Comparison of ENCODE assay signal across 9 cellular contexts in the genomic region with DNA sequence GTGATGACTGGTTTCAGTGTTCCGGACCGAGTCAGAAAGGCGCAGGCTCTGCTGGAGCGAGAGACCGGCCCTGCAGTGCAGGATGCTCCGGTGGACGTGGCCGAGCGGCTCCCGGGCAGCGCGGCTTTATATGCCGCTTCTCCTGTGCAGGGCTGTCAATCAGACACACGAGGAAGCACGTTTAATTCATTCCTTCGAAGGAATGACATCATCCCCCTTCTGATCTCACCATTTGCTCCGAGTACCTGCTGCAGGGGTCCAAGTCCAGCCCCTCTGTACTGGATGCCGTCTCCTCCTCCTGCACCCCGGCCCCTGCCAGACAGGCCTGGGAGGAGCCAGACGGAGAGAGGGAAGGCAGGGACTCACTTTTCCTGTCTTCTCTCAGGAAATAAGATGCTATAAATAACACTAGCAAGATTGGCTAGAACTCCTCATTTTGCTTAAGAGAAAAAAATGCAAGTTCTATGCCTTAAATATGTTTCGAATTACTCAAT. TPM values are rescaled to one million over a fixed set of nuclear protein-coding genes. Genes with fewer than 3 reads are reported as not detected.
DNase-seq lines count a peak whose midpoint lies in the region; ATAC-seq lines count a peak whose summit lies in the region.
"Had no signal": no experiment of that assay in that cellular context is flagged by ENCODE, and none has a peak within 500 bp of the region (broad histone marks: within the 10 kb centered on the region; RNA-seq: fewer than 3 reads in every experiment).

A gene (minus strand): TSS at position 102 of the 494 bp plus-strand sequence. CDS start 3,062 bp downstream, outside the sequence.

- H3K36me3 ChIP-seq in ES-I3 (ENCODE audit: insufficient read depth, low read length) (no peaks in the 10 kb centered on the region), iPS-15b (ENCODE audit: control insufficient read depth, insufficient read depth, low read length) (no peaks in the 10 kb centered on the region)

- intact Hi-C loops in sciatic nerve (cut with DNase I): no loop called here

- H3K27me3 ChIP-seq in iPS-15b (ENCODE audit: control insufficient read depth, insufficient read depth, low read length): peaks cover 27% of the 10 kb centered on the region

- H3K9ac ChIP-seq in ES-I3 (ENCODE audit: low read depth, low read length): peak within 1 kb of the TSS; percentile 31; the same call in 1 of the 2 replicates
- no peak within 1 kb of the TSS for H3K9ac ChIP-seq in iPS-15b (ENCODE audit: low read depth, low read length)

- DNase-seq in astrocyte of the hippocampus (ENCODE audit: low read depth, low spot score): peak; percentile 64
- DNase-seq in sciatic nerve (ENCODE audit: low spot score): peak; percentile 77
- no peak for DNase-seq in activated effector memory CD4-positive, alpha-beta T cell treated with Interleukin-2 at 50 U/mL for 16 hours
- DNase-seq: activated CD8-positive, alpha-beta T cell treated with anti-CD3 and anti-CD28 coated beads, Interleukin-2, amount 10 ng/mL, durations not matched to agents 7 days and 5 days had no signal

- H3K4me1 ChIP-seq in ES-I3 (ENCODE audit: insufficient read depth, low read length) (peaks cover 28% of the 10 kb centered on the region), iPS-15b (ENCODE audit: control insufficient read depth, insufficient read depth, low read length) (peaks cover 25% of the 10 kb centered on the region)

- no peaks in the 10 kb centered on the region for H3K9me3 ChIP-seq in ES-I3 (ENCODE audit: control insufficient read depth, insufficient read depth, low read length)
- no peaks in the 10 kb centered on the region for H3K9me3 ChIP-seq in iPS-15b (ENCODE audit: control insufficient read depth, insufficient read depth, low read length)

- H3K4me3 ChIP-seq in iPS-15b (ENCODE audit: low read depth, low read length): peak within 1 kb of the TSS; percentile 39

- ATAC-seq in sciatic nerve (peak; percentile 89), GM19324 (IDR thresholded peaks at IDR 0.05; ENCODE audit: low FRiP score, unreplicated experiment) (no peak), GM21786 (IDR thresholded peaks at IDR 0.05; ENCODE audit: unreplicated experiment) (no peak), HG03439 (IDR thresholded peaks at IDR 0.05; ENCODE audit: unreplicated experiment) (no peak)
- ATAC-seq: activated CD8-positive, alpha-beta T cell treated with anti-CD3 and anti-CD28 coated beads, Interleukin-2, amount 10 ng/mL, durations not matched to agents 7 days and 5 days had no signal

RNA-seq across cellular contexts. Expression of the gene that starts here (rescaled TPM):
- 104 TPM for total RNA-seq in sciatic nerve
- total RNA-seq: activated CD8-positive, alpha-beta T cell treated with anti-CD3 and anti-CD28 coated beads, Interleukin-2, amount 10 ng/mL, durations not matched to agents 7 days and 5 days had no signal
